Comparison of ENCODE assay signal across 8 cellular contexts in genomic region chr2:1538663-1539062, GRCh38.
DNase-seq lines count a peak whose midpoint lies in the region; ATAC-seq and TF ChIP-seq lines count a peak whose summit lies in the region.

No MANE protein-coding gene starts in this region.

- ATAC-seq in HG03025 (IDR thresholded peaks at IDR 0.05; ENCODE audit: low FRiP score, unreplicated experiment) (no peak), GM18520 (IDR thresholded peaks at IDR 0.05; ENCODE audit: unreplicated experiment) (no peak), HG03378 (IDR thresholded peaks at IDR 0.05; ENCODE audit: unreplicated experiment) (no peak)

- no peak overlapping the region for H3K27ac ChIP-seq in RWPE1

- H3K36me3 ChIP-seq in BE2C = no peaks in the 10 kb centered on the region

- no peak overlapping the region for H3K4me3 ChIP-seq in BE2C (ENCODE audit: low read depth, low read length)

- H3K4me1 ChIP-seq in BE2C = peaks cover 8% of the 10 kb centered on the region; the same call in 1 of the 2 replicates

- POLR2A ChIA-PET in RWPE1 (lab: Yijun Ruan, JAX; ENCODE audit: low non-redundant PET) = no interaction called here

- H3K9me3 ChIP-seq in BE2C = no peaks in the 10 kb centered on the region

- peak; percentile 23 for DNase-seq in BE2C
- peak; percentile 52 for DNase-seq in H4 (ENCODE audit: low spot score)
- DNase-seq in RWPE1 (ENCODE audit: low spot score) = peak; percentile 25
- peak; percentile 76 for DNase-seq in iPS-NIHi11 (ENCODE audit: low spot score)
- no peak for DNase-seq in D341Med (ENCODE audit: low spot score)

- peak; percentile 42; the same call in 1 of the 2 replicates for TF ChIP-seq CTCF in BE2C (IDR thresholded peaks at IDR 0.05; ENCODE audit: low read depth, low read length)
- no peak for TF ChIP-seq CTCF in RWPE1 (conservative IDR thresholded peaks at IDR 0.05; ENCODE audit: low read depth)

- CTCF ChIA-PET in RWPE1 (lab: Yijun Ruan, JAX) = interaction anchor here (0.8 kb wide), 1 partner anchor 1481 kb away, joined by 3 read pairs; no protein-coding TSS in a partner anchor

- H3K27me3 ChIP-seq in BE2C = no peaks in the 10 kb centered on the region
